In the genomic region with DNA sequence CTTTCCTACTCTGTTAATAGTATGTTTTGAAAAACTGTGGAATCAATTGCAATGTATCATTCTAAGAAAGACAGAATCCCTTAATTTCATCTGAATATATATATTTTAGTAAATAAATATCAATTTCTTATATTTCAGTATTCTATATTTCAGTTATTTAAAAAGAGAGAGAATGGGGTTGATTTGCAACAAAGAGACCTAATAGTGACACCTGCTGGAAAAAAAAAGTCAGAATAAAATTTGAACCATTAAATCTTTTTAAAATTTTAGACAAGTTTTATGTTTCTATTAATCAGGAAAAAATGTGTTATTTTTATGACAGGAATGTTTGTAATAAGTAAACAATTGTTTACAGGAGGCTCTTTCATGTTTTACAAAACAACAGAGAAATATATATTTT, we compare ENCODE assay signal across 1 cellular context.
TF ChIP-seq lines count a peak whose summit lies in the region.

No MANE protein-coding gene starts in this region.

TF ChIP-seq in IMR-90, 13 proteins besides CTCF, POLR2A, EP300 and RAD21:
- TF ChIP-seq MAZ (IDR thresholded peaks at IDR 0.05; ENCODE audit: borderline replicate concordance, low read depth, low read length) (no peak), FOS (IDR thresholded peaks at IDR 0.05; ENCODE audit: low read depth, low read length) (no peak), SMC3 (IDR thresholded peaks at IDR 0.05; ENCODE audit: low read depth, low read length) (peak; percentile 58)
